7 cellular contexts compared by ENCODE assay signal in genomic region chr16:49506058-49507013, GRCh38.
DNase-seq lines count a peak whose midpoint lies in the region; FAIRE-seq and TF ChIP-seq lines count a peak whose summit lies in the region.
"Not testable (repeated sequence)": the region's sequence is repeated elsewhere in the genome, so short reads cannot be mapped to it uniquely, and the experiment has no call there.

No MANE protein-coding gene starts in this region.

- not testable (repeated sequence) for H2BK12ac ChIP-seq in mesenchymal stem cell (ENCODE audit: low read length in 2 of 2); neuronal stem cell (ENCODE audit: low read length)

- H3K36me3 ChIP-seq in BLaER1: peaks cover 17% of the 10 kb centered on the region; the same call in 1 of the 2 replicates
- H3K36me3 ChIP-seq in HEK293 (ENCODE audit: control insufficient read depth in 2 of 2, insufficient read depth in 1 of 2, low read length in 2 of 2); bronchial epithelial cell (ENCODE audit: control insufficient read depth, insufficient read depth, low read length); mesenchymal stem cell (ENCODE audit: control insufficient read depth in 1 of 2, insufficient read depth in 2 of 2, low read depth in 1 of 2, low read length in 2 of 2): not testable (repeated sequence)
- H3K36me3 ChIP-seq in neuronal stem cell (replicated peaks in 1 of 2; ENCODE audit: control insufficient read depth in 2 of 2, insufficient read depth in 2 of 2, low read length in 2 of 2): peaks cover 3 to 45% of the 10 kb centered on the region in 2 donors

- H2BK15ac ChIP-seq in mesenchymal stem cell (ENCODE audit: low read depth, poor library complexity, severe bottlenecking); neuronal stem cell (ENCODE audit: low read length): not testable (repeated sequence)

- not testable (repeated sequence) for H3K23ac ChIP-seq in mesenchymal stem cell (ENCODE audit: low read length in 2 of 2); neuronal stem cell (ENCODE audit: low read depth, low read length, poor library complexity)

- not testable (repeated sequence) for H2BK120ac ChIP-seq in mesenchymal stem cell (ENCODE audit: low read depth, low read length); neuronal stem cell (ENCODE audit: low read depth, low read length)

- H3K4me1 Mint-ChIP-seq in endothelial cell (ENCODE audit: unreplicated experiment): peaks cover 17% of the 10 kb centered on the region

- FAIRE-seq in bronchial epithelial cell (lab: Jason Lieb, UNC): peak; percentile 47
- FAIRE-seq in urothelium cell line (lab: Jason Lieb, UNC): peak; percentile 9

- H3K18ac ChIP-seq in mesenchymal stem cell (ENCODE audit: low read depth in 1 of 2, low read length in 2 of 2); neuronal stem cell (ENCODE audit: low read length): not testable (repeated sequence)

- H4K8ac ChIP-seq in mesenchymal stem cell (ENCODE audit: low read length): peak overlapping the region; percentile 39
- H4K8ac ChIP-seq in neuronal stem cell (ENCODE audit: low read depth, low read length): not testable (repeated sequence)

- not testable (repeated sequence) for H3K14ac ChIP-seq in mesenchymal stem cell (ENCODE audit: low read length in 2 of 2); neuronal stem cell (ENCODE audit: low read length)

- not testable (repeated sequence) for H2AK5ac ChIP-seq in mesenchymal stem cell (ENCODE audit: low read length, severe bottlenecking); neuronal stem cell (ENCODE audit: low read depth, low read length)

- H2AFZ ChIP-seq in mesenchymal stem cell (ENCODE audit: low read depth, low read length); neuronal stem cell (ENCODE audit: low read length): not testable (repeated sequence)

- H3K9me3 ChIP-seq in BLaER1; HEK293 (ENCODE audit: control insufficient read depth, insufficient read depth, low read depth, low read length); mesenchymal stem cell (ENCODE audit: control insufficient read depth, low read length); neuronal stem cell (replicated peaks in 1 of 2; ENCODE audit: control insufficient read depth in 2 of 2, insufficient read depth in 1 of 2, low read depth in 1 of 2, low read length in 2 of 2): not testable (repeated sequence)

- not testable (repeated sequence) for H3K9me3 Mint-ChIP-seq in endothelial cell (ENCODE audit: unreplicated experiment)

- POLR2A ChIA-PET in HEK293 (lab: Yijun Ruan, JAX): not testable (repeated sequence)

- peak overlapping the region; percentile 91; the same call in 1 of the 2 replicates for H3K4me2 ChIP-seq in BLaER1
- H3K4me2 ChIP-seq in mesenchymal stem cell (ENCODE audit: low read length, poor library complexity, severe bottlenecking); neuronal stem cell (ENCODE audit: insufficient read depth, low read length, poor library complexity, severe bottlenecking): not testable (repeated sequence)

- peaks cover 61% of the 10 kb centered on the region for H3K4me1 ChIP-seq in BLaER1
- not testable (repeated sequence) for H3K4me1 ChIP-seq in HEK293 (ENCODE audit: control insufficient read depth, insufficient read depth, low read length); mesenchymal stem cell (ENCODE audit: control insufficient read depth, insufficient read depth, low read depth, low read length); neuronal stem cell (ENCODE audit: control insufficient read depth in 2 of 2, insufficient read depth in 1 of 2, low read depth in 1 of 2, low read length in 2 of 2)

- H2BK5ac ChIP-seq in mesenchymal stem cell (ENCODE audit: low read depth, low read length, poor library complexity, severe bottlenecking); neuronal stem cell (ENCODE audit: low read length): not testable (repeated sequence)

- peaks cover 19% of the 10 kb centered on the region for H3K36me3 Mint-ChIP-seq in endothelial cell (ENCODE audit: low read depth, unreplicated experiment)

- H4K20me1 ChIP-seq in BLaER1: peaks cover 39% of the 10 kb centered on the region

- CTCF ChIA-PET in HEK293 (lab: Yijun Ruan, JAX): interaction anchor here (0.7 kb wide), 1 partner anchor 13 kb away, joined by 3 read pairs; no protein-coding TSS in a partner anchor

- H3K27me3 Mint-ChIP-seq in endothelial cell (ENCODE audit: unreplicated experiment): peaks cover 14% of the 10 kb centered on the region

- not testable (repeated sequence) for DNase-seq in bronchial epithelial cell (ENCODE audit: low read depth); endothelial cell (ENCODE audit: low spot score); mesenchymal stem cell; neuronal stem cell (ENCODE audit: low spot score); urothelium cell line (ENCODE audit: low spot score)

- H3K27ac Mint-ChIP-seq in endothelial cell (ENCODE audit: unreplicated experiment): not testable (repeated sequence)

- not testable (repeated sequence) for H3K27ac ChIP-seq in BLaER1; HEK293 (ENCODE audit: extremely low read depth, low read depth, low read length); mesenchymal stem cell (ENCODE audit: low read length, poor library complexity, severe bottlenecking); neuronal stem cell (replicated peaks; ENCODE audit: low read length)

- H3K79me1 ChIP-seq in mesenchymal stem cell (replicated peaks; ENCODE audit: low read length, poor library complexity, severe bottlenecking); neuronal stem cell (ENCODE audit: low read depth, low read length): not testable (repeated sequence)

- not testable (repeated sequence) for H3K9ac ChIP-seq in BLaER1; mesenchymal stem cell (ENCODE audit: low read length)
- peak overlapping the region; percentile 50 for H3K9ac ChIP-seq in neuronal stem cell (ENCODE audit: low read depth, low read length, poor library complexity)

- H4K91ac ChIP-seq in mesenchymal stem cell (ENCODE audit: low read length); neuronal stem cell (ENCODE audit: low read depth, low read length, poor library complexity): not testable (repeated sequence)

- H3K4me3 Mint-ChIP-seq in endothelial cell (ENCODE audit: unreplicated experiment): peak overlapping the region; percentile 60

- WGBS in mesenchymal stem cell: 82% methylated on average over 8 of the region's 8 CpGs
- WGBS in neuronal stem cell (ENCODE audit: extremely low coverage in 2 of 2, insufficient read length in 2 of 2, insufficient replicate concordance in 1 of 2), 2 donors: 100% methylated on average over 4 of the region's 8 CpGs; no CpG with 5 or more reads in 1 of the 2 donors

- not testable (repeated sequence) for TF ChIP-seq CTCF in HEK293 (tag by site-specific recombination; IDR thresholded peaks at IDR 0.05); bronchial epithelial cell (IDR thresholded peaks at IDR 0.05; ENCODE audit: insufficient read depth, low read length, severe bottlenecking); endothelial cell (IDR thresholded peaks at IDR 0.05; ENCODE audit: unreplicated experiment)

- not testable (repeated sequence) for H3K4ac ChIP-seq in mesenchymal stem cell (ENCODE audit: low read depth in 1 of 2, low read length in 2 of 2); neuronal stem cell (ENCODE audit: low read length)

- H3K4me3 ChIP-seq in BLaER1; HEK293 (ENCODE audit: low read depth, low read length); bronchial epithelial cell (ENCODE audit: low read depth, low read length); mesenchymal stem cell (ENCODE audit: insufficient read depth in 1 of 2, low read depth in 1 of 2, low read length in 2 of 2); neuronal stem cell (ENCODE audit: low read length in 2 of 2): not testable (repeated sequence)

- not testable (repeated sequence) for H3K27me3 ChIP-seq in BLaER1; bronchial epithelial cell (ENCODE audit: control insufficient read depth, insufficient read depth, low read length); mesenchymal stem cell (ENCODE audit: control insufficient read depth in 1 of 2, insufficient read depth in 1 of 2, low read length in 2 of 2); neuronal stem cell (ENCODE audit: control insufficient read depth in 3 of 3, insufficient read depth in 3 of 3, low read depth in 1 of 3, low read length in 3 of 3)

TF ChIP-seq in HEK293, 187 proteins besides CTCF, POLR2A, EP300 and RAD21:
- TF ChIP-seq ZBTB17 (tag by site-specific recombination; IDR thresholded peaks at IDR 0.05): peak; percentile 87
- TF ChIP-seq ZNF366 (tag by site-specific recombination; conservative IDR thresholded peaks at IDR 0.05): peak; percentile 60
- peak; percentile 94 for TF ChIP-seq EGR2 (tag by site-specific recombination; IDR thresholded peaks at IDR 0.05; ENCODE audit: low read depth)
- peak; percentile 51 for TF ChIP-seq ZFHX2 (tag by site-specific recombination; conservative IDR thresholded peaks at IDR 0.05)
- TF ChIP-seq ZNF302 (tag by site-specific recombination; IDR thresholded peaks at IDR 0.05; ENCODE audit: low read depth): 0 out of 2 replicates have a peak, but pooled peaks have one; percentile 21
